ENCODE assay signal across 9 cellular contexts in the genomic region with DNA sequence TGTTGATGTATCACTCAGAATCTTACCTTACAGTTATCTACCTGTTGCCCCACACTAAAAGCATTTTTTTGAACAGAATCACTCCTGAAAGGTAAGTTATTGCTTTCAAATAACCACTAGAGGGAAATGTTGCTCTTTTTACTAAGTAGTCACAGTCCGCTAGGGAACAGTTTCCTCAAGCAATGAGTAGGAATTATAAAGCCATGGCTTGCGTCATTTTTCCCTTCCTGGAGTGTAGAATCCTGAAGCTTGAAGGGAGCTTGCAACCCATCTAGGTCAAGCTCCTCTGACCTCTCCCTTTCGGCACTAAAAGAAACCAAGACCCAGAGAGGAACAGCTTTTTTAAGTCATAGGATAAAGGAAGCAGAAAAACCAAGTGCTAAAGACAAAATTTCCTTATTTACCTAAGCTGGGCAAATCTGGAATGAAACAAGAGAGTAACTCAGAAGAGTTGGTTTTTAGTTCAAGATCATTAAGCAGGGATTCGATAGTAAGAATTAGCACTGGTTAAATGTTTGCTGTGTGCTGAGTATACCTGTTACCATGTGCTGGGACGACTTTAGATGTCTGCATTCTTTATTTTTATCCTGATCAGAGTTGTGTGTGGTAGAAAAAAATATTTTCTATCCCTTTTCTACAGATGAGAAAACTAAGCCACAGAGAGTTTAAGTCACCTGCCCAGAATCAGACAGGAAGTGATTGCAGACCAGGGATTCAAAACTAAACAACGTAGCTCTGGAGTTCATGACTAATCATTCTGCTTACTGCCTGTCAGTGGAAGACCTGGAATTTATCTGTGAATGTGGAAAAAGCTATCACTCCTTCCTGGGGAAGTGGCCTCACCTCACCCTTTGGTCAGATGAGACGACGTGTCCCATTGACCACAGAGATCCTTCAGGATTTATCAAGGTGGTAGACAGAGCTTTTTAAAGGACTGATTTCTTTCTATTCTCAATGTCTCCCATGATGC.
DNase-seq lines count a peak whose midpoint lies in the region; ATAC-seq, FAIRE-seq and TF ChIP-seq lines count a peak whose summit lies in the region.
"Had no signal": no experiment of that assay in that cellular context is flagged by ENCODE, and none has a peak within 500 bp of the region (broad histone marks: within the 10 kb centered on the region; RNA-seq: fewer than 3 reads in every experiment).

No MANE protein-coding gene starts in this region.

- H3K9me3 ChIP-seq in DOHH2 (ENCODE audit: control insufficient read depth, insufficient read depth, low read length) (no peaks in the 10 kb centered on the region), mammary epithelial cell (replicated peaks; ENCODE audit: insufficient read depth, low read length) (no peaks in the 10 kb centered on the region), kidney (ENCODE audit: control insufficient read depth in 1 of 2, low read length in 2 of 2) (no peaks in the 10 kb centered on the region), upper lobe of left lung (no peaks in the 10 kb centered on the region)
- H3K9me3 ChIP-seq: SJSA1 had no signal

- H3K27me3 ChIP-seq in DOHH2 (ENCODE audit: control insufficient read depth, low read length) (peaks cover 2% of the 10 kb centered on the region), mammary epithelial cell (ENCODE audit: insufficient read depth, low read length) (no peaks in the 10 kb centered on the region), upper lobe of left lung (no peaks in the 10 kb centered on the region)
- H3K27me3 ChIP-seq: SJSA1 had no signal

- WGBS in mammary epithelial cell (ENCODE audit: low coverage, missing lambda C conversion rate): 47% methylated on average over 8 of the region's 8 CpGs
- 25 to 27% methylated on average over 8 of the region's 8 CpGs for WGBS in upper lobe of left lung, 2 donors

- intact Hi-C loops in mammary epithelial cell (cut with micrococcal nuclease) (loop anchor here (1.0 to 5.0 kb wide), 2 partner anchors 125 to 697 kb away; no protein-coding TSS in a partner anchor), kidney (cut with DNase I) (loop anchor here (10.0 kb wide), 1 partner anchor 692 kb away; a partner anchor contains a TSS)

- H3K9ac ChIP-seq in mammary epithelial cell (ENCODE audit: insufficient read depth, low read length): no peak overlapping the region
- H3K9ac ChIP-seq in kidney (ENCODE audit: low read length in 2 of 2): no peak overlapping the region

- H3K4me3 ChIP-seq in DOHH2 (ENCODE audit: low read length) (no peak overlapping the region), mammary epithelial cell (replicated peaks in 1 of 3; ENCODE audit: insufficient read depth in 1 of 3, low read depth in 2 of 3, low read length in 3 of 3) (no peak overlapping the region), kidney (ENCODE audit: low read length in 2 of 2) (peak overlapping the region in 1 of 2 donors; percentile 19), upper lobe of left lung (no peak overlapping the region)
- H3K4me3 ChIP-seq: SJSA1 had no signal

- in situ Hi-C loops in mammary epithelial cell (cut with MboI; ENCODE audit: low sequenced_read_pairs in 2 of 2): loop anchor here (5.0 kb wide), 1 partner anchor 695 kb away; no protein-coding TSS in a partner anchor

- TF ChIP-seq EP300 in upper lobe of left lung (IDR thresholded peaks at IDR 0.05): no peak

- ATAC-seq in HG02981 (IDR thresholded peaks at IDR 0.05; ENCODE audit: unreplicated experiment) (peak; percentile 56), upper lobe of left lung (ENCODE audit: low FRiP score in 2 of 2) (peak in 1 of 2 donors; percentile 81)

- no peaks in the 10 kb centered on the region for H3K36me3 ChIP-seq in DOHH2 (ENCODE audit: control insufficient read depth, low read length)
- no peaks in the 10 kb centered on the region for H3K36me3 ChIP-seq in mammary epithelial cell (ENCODE audit: insufficient read depth, low read length)
- no peaks in the 10 kb centered on the region for H3K36me3 ChIP-seq in kidney (ENCODE audit: control insufficient read depth in 1 of 2, insufficient read depth in 2 of 2, low read length in 2 of 2)
- no peaks in the 10 kb centered on the region for H3K36me3 ChIP-seq in upper lobe of left lung
- H3K36me3 ChIP-seq: SJSA1 had no signal

- H3K27ac ChIP-seq in DOHH2 (ENCODE audit: low read depth, low read length) (no peak overlapping the region), mammary epithelial cell (ENCODE audit: insufficient read depth, low read depth, low read length) (no peak overlapping the region), kidney (ENCODE audit: low read depth in 2 of 2, low read length in 2 of 2) (no peak overlapping the region), upper lobe of left lung (no peak overlapping the region)
- H3K27ac ChIP-seq: SJSA1 had no signal

- TF ChIP-seq CTCF in DOHH2 (IDR thresholded peaks at IDR 0.05; ENCODE audit: low read depth, low read length, poor library complexity, severe bottlenecking): peak; percentile 60
- peak; percentile 37 to 60 for TF ChIP-seq CTCF in mammary epithelial cell (conservative IDR thresholded peaks at IDR 0.05 in 1 of 2, IDR thresholded peaks at IDR 0.05 in 1 of 2; ENCODE audit: extremely low read depth in 1 of 2, insufficient read depth in 1 of 2, low read depth in 1 of 2, low read length in 2 of 2)
- TF ChIP-seq CTCF in kidney (IDR thresholded peaks at IDR 0.05; ENCODE audit: borderline replicate concordance, extremely low read depth, insufficient read depth): peak; percentile 53
- TF ChIP-seq CTCF in upper lobe of left lung (IDR thresholded peaks at IDR 0.05): peak in 4 of 6 experiments; percentile 24 to 57 (median 46)

- peak overlapping the region; percentile 17 for H2AFZ ChIP-seq in mammary epithelial cell (ENCODE audit: low read depth, low read length)

- FAIRE-seq in kidney (lab: Jason Lieb, UNC): peak; percentile 35

- no peaks in the 10 kb centered on the region for H3F3A ChIP-seq in DOHH2 (ENCODE audit: control insufficient read depth, insufficient read depth)

- dilution Hi-C loops in mammary epithelial cell (cut with HindIII; ENCODE audit: low sequenced_read_pairs): loop anchor here (25.0 kb wide), 1 partner anchor 685 kb away; a partner anchor contains a TSS

- H3K4me1 ChIP-seq in DOHH2 (ENCODE audit: control insufficient read depth, low read length): no peaks in the 10 kb centered on the region
- no peaks in the 10 kb centered on the region for H3K4me1 ChIP-seq in mammary epithelial cell (ENCODE audit: insufficient read depth, low read length)
- peaks cover 0 to 4% of the 10 kb centered on the region in 2 donors for H3K4me1 ChIP-seq in kidney (ENCODE audit: control insufficient read depth in 1 of 2, insufficient read depth in 1 of 2, low read depth in 1 of 2, low read length in 2 of 2)
- H3K4me1 ChIP-seq in upper lobe of left lung: no peaks in the 10 kb centered on the region

- DNase-seq in NCI-H510A (lab: John Stamatoyannopoulos, UW) (peak; percentile 32), mammary epithelial cell (peak; percentile 59), kidney (no peak), upper lobe of left lung (no peak), cortex of kidney (lab: John Stamatoyannopoulos, UW) (no peak), ureter (ENCODE audit: low spot score) (no peak)

- no peaks in the 10 kb centered on the region for H3K79me2 ChIP-seq in DOHH2 (ENCODE audit: control insufficient read depth, low read length)
- H3K79me2 ChIP-seq in mammary epithelial cell (ENCODE audit: insufficient read depth, low read length): no peaks in the 10 kb centered on the region

- H3K4me2 ChIP-seq in DOHH2 (ENCODE audit: low read length): no peak overlapping the region
- no peak overlapping the region for H3K4me2 ChIP-seq in mammary epithelial cell (ENCODE audit: insufficient read depth, low read depth, low read length)

- no TSS peak for BruUV-seq in mammary epithelial cell (replicated peaks; lab: Mats Ljungman, UMichigan)

- H3K9me2 ChIP-seq in DOHH2 (replicated peaks; ENCODE audit: control insufficient read depth, low read length): no peaks in the 10 kb centered on the region

- H4K20me1 ChIP-seq in DOHH2 (ENCODE audit: control insufficient read depth, insufficient read depth, low read depth, low read length): no peaks in the 10 kb centered on the region
- no peaks in the 10 kb centered on the region for H4K20me1 ChIP-seq in mammary epithelial cell (ENCODE audit: insufficient read depth, low read length)

- no peak for TF ChIP-seq POLR2A in upper lobe of left lung (IDR thresholded peaks at IDR 0.05)

- CTCF ChIA-PET in mammary epithelial cell (lab: Charles Lee; ENCODE audit: low non-redundant PET): interaction anchor here (0.7 kb wide), 1 partner anchor 689 kb away, joined by 5 read pairs; no protein-coding TSS in a partner anchor

Comparison
In these comparisons a context has a peak if more than half of its experiments do, and no peak if none do; other contexts are left out.
1. DNase-seq: peak in NCI-H510A (single experiment) and mammary epithelial cell (single experiment); none in kidney (single experiment), upper lobe of left lung (0 of 2), cortex of kidney (single experiment) and ureter (single experiment).
2. Peak in every context shown above with its lines, with median percentiles within 50 percentile points of each other: CTCF ChIP-seq.